In the genomic region with DNA sequence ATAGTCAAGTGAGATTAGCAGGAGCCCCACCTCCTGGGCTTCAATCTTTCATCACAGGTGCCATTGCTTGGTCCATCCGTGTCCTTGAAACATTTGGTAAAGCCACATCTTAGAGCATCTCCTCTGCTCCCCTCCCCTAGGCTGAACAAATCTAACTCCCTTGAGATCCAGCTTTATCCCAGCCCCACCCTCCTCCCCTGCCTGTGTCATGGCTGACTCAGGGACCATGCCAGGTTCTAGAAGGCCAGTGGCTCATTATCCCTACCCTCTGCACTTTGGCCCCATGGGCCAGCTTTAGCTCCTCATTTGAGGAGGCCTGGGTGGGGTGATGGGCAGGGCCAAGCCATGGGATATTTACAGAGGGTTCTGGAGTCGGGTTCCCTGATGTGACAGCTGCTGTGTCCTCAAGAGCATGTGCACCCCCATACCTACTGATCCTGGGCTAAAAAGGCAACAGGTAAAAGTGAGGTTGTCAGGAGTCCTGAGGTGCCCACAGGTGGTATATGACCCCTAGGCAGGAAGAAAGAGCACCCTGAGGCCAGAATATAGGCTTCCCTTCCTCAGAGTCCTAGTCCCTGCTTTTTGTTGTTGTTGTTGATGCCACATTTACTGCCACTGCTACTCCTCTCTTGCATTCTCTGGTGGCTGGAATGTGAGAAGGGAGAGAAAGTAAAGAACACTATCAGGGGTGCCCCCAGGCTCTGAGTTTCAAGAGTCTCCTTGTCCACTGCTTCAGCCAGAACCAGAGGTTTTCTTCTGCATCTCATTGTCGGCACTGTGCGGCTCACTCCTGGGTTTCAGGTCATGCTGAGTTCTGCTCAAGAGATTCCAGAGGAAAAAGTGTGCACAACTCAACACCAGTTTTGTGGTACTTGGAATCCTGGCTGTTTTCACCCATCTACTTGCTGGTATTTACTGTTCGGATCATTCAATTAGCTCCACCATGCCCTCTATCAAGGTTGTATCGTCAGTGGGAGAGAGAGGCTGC, we compare ENCODE assay signal across 21 cellular contexts.
DNase-seq lines count a peak whose midpoint lies in the region; ATAC-seq, FAIRE-seq and TF ChIP-seq lines count a peak whose summit lies in the region.
"Had no signal": no experiment of that assay in that cellular context is flagged by ENCODE, and none has a peak within 500 bp of the region (broad histone marks: within the 10 kb centered on the region; RNA-seq: fewer than 3 reads in every experiment).

No MANE protein-coding gene starts in this region.

- DNase-seq in activated effector memory CD4-positive, alpha-beta T cell treated with anti-CD3 and anti-CD28 coated beads, Interleukin-2, amount 50 U/mL, for 16 hours, result peak; percentile 37
- DNase-seq in activated effector memory CD4-positive, alpha-beta T cell treated with Interleukin-2 at 50 U/mL for 16 hours, result no peak
- DNase-seq in H1 (ENCODE audit: low read depth in 1 of 2, low spot score in 2 of 2), result peak in 1 of 2 experiments; percentile 41
- peak; percentile 67 for DNase-seq in mesenteric fat pad (ENCODE audit: low spot score)
- peak; percentile 77 to 81 for DNase-seq in vagina (ENCODE audit: extremely low spot score in 2 of 2)
- no peak for DNase-seq in GM12892 (ENCODE audit: insufficient read length)
- no peak for DNase-seq in chondrocyte (ENCODE audit: low spot score)
- DNase-seq: 8988T; AML-193; C1 segment of cervical spinal cord; Calu3; CD8-positive, alpha-beta memory T cell; GDM1; GM23248; NCI-H146; NCI-H524; NCI-H82; OCI-M1 had no signal

- H4K5ac ChIP-seq in H1 (ENCODE audit: insufficient read length, low read depth, low read length), result peak overlapping the region; percentile 49

- FAIRE-seq in H1 (lab: Jason Lieb, UNC) (no peak), GM12892 (lab: Jason Lieb, UNC) (no peak)
- FAIRE-seq: RCC 7860 had no signal

- peak overlapping the region; percentile 56 for H2BK12ac ChIP-seq in H1 (ENCODE audit: low read depth, low read length)

- H3K27ac Mint-ChIP-seq in chondrocyte (ENCODE audit: unreplicated experiment), result no peak overlapping the region
- H3K27ac Mint-ChIP-seq: CD8-positive, alpha-beta memory T cell; IgD-negative memory B cell had no signal

- no peaks in the 10 kb centered on the region for H3K36me3 ChIP-seq in H1 (ENCODE audit: control insufficient read depth in 2 of 4, insufficient read depth in 4 of 4, low read length in 3 of 4)
- H3K36me3 ChIP-seq in vagina, result no peaks in the 10 kb centered on the region

- no peak for TF ChIP-seq EP300 in H1 (IDR thresholded peaks at IDR 0.05; ENCODE audit: borderline replicate concordance in 1 of 2, low read depth in 2 of 2, low read length in 2 of 2)

- H3K27me3 Mint-ChIP-seq in chondrocyte (ENCODE audit: low read depth), result peaks cover 27% of the 10 kb centered on the region

- H3K4me1 Mint-ChIP-seq in chondrocyte (ENCODE audit: low read depth), result peaks cover 11% of the 10 kb centered on the region
- H3K4me1 Mint-ChIP-seq: CD8-positive, alpha-beta memory T cell; IgD-negative memory B cell had no signal

- TF ChIP-seq CTCF in H1 (IDR thresholded peaks at IDR 0.05; ENCODE audit: control extremely low read depth in 1 of 3, insufficient read depth in 1 of 3, low read depth in 1 of 3, low read length in 3 of 3), result peak in 1 of 3 experiments; percentile 17; a peak in 1 of 4 replicates
- TF ChIP-seq CTCF in vagina (IDR thresholded peaks at IDR 0.05), result no peak
- no peak for TF ChIP-seq CTCF in chondrocyte (IDR thresholded peaks at IDR 0.05)

- H3K18ac ChIP-seq in H1 (ENCODE audit: extremely low read depth, low read length), result peak overlapping the region; percentile 41

- no peaks in the 10 kb centered on the region for H3K36me3 Mint-ChIP-seq in chondrocyte (ENCODE audit: low read depth)
- H3K36me3 Mint-ChIP-seq: CD8-positive, alpha-beta memory T cell; IgD-negative memory B cell had no signal

- ATAC-seq in GM18511 (IDR thresholded peaks at IDR 0.05; ENCODE audit: unreplicated experiment), result no peak

- H3K4ac ChIP-seq in H1 (replicated peaks; ENCODE audit: insufficient read length, low read depth, low read length), result peak overlapping the region; percentile 72

- TF ChIP-seq POLR2A in H1 (IDR thresholded peaks at IDR 0.05; ENCODE audit: control extremely low read depth in 1 of 2, low read depth in 2 of 2, low read length in 2 of 2), result no peak
- no peak for TF ChIP-seq POLR2A in vagina (IDR thresholded peaks at IDR 0.05)
- no peak for TF ChIP-seq POLR2A in GM12892 (IDR thresholded peaks at IDR 0.05; ENCODE audit: low read depth, low read length)

- H3K23ac ChIP-seq in H1 (ENCODE audit: insufficient read length), result no peak overlapping the region

- no peak overlapping the region for H3K4me3 Mint-ChIP-seq in chondrocyte (ENCODE audit: unreplicated experiment)
- H3K4me3 Mint-ChIP-seq: CD8-positive, alpha-beta memory T cell; IgD-negative memory B cell had no signal

- no peaks in the 10 kb centered on the region for H3K79me1 ChIP-seq in H1 (ENCODE audit: low read depth, low read length)

- 0 out of 2 replicates have a peak overlapping the region, but pooled peaks have one; percentile 59 for H4K8ac ChIP-seq in H1 (ENCODE audit: extremely low read depth, insufficient read depth, low read length)

- H3K4me3 ChIP-seq in H1 (ENCODE audit: extremely low read depth in 1 of 4, insufficient read depth in 2 of 4, low read depth in 3 of 4, low read length in 4 of 4), result peak overlapping the region in 1 of 4 experiments; percentile 9; a peak in 1 of 8 replicates
- H3K4me3 ChIP-seq in vagina, result no peak overlapping the region
- H3K4me3 ChIP-seq: GM23248 had no signal

- TF ChIP-seq RAD21 in H1 (IDR thresholded peaks at IDR 0.05 in 1 of 2, conservative IDR thresholded peaks at IDR 0.05 in 1 of 2; ENCODE audit: low read depth in 2 of 2, low read length in 2 of 2), result no peak; a peak in 1 of 4 replicates

- H3K79me2 ChIP-seq in H1 (ENCODE audit: control insufficient read depth in 1 of 2, insufficient read depth in 2 of 2, low read length in 2 of 2), result no peaks in the 10 kb centered on the region

- no peak overlapping the region for H3K9ac ChIP-seq in H1 (replicated peaks in 1 of 4; ENCODE audit: extremely low read depth in 1 of 4, low read depth in 3 of 4, low read length in 3 of 4)
- H3K9ac ChIP-seq: GM23248 had no signal

- H2AFZ ChIP-seq in H1 (ENCODE audit: low read length), result no peak overlapping the region
- H2AFZ ChIP-seq: GM23248 had no signal

- peak overlapping the region; percentile 91 for H4K91ac ChIP-seq in H1 (replicated peaks; ENCODE audit: insufficient read length, low read length)

- peak overlapping the region; percentile 53 for H2BK20ac ChIP-seq in H1 (ENCODE audit: low read length)

- H3K4me2 ChIP-seq in H1 (ENCODE audit: insufficient read depth in 1 of 2, low read depth in 2 of 2, low read length in 2 of 2), result no peak overlapping the region

- no peaks in the 10 kb centered on the region for H3K27me3 ChIP-seq in H1 (replicated peaks in 1 of 4; ENCODE audit: control insufficient read depth in 3 of 4, extremely low read depth in 1 of 4, insufficient read depth in 3 of 4, low read length in 3 of 4)
- H3K27me3 ChIP-seq in vagina, result no peaks in the 10 kb centered on the region

- no peaks in the 10 kb centered on the region for H4K20me1 ChIP-seq in H1 (replicated peaks in 1 of 2; ENCODE audit: control insufficient read depth in 1 of 2, insufficient read depth in 2 of 2, low read length in 2 of 2)

- no peaks in the 10 kb centered on the region for H3K9me3 Mint-ChIP-seq in chondrocyte (ENCODE audit: low read depth)
- H3K9me3 Mint-ChIP-seq: CD8-positive, alpha-beta memory T cell; IgD-negative memory B cell had no signal

- POLR2A ChIA-PET in H1 (lab: Charles Lee; ENCODE audit: partially characterized antibody), result no interaction called here

- no peak overlapping the region for H3K56ac ChIP-seq in H1 (replicated peaks; ENCODE audit: insufficient read length, low read depth, low read length)

- intact Hi-C loops in vagina (cut with DNase I), result no loop called here

- H3K23me2 ChIP-seq in H1 (ENCODE audit: low read depth, low read length), result no peaks in the 10 kb centered on the region

- H3K27ac ChIP-seq in H1 (ENCODE audit: low read depth, low read length), result no peak overlapping the region; the same call in 1 of the 2 replicates
- H3K27ac ChIP-seq in vagina, result no peak overlapping the region
- H3K27ac ChIP-seq: GM23248 had no signal

- H3K14ac ChIP-seq in H1 (ENCODE audit: insufficient read length), result no peak overlapping the region

- H3K9me3 ChIP-seq in H1 (ENCODE audit: insufficient read depth in 2 of 2, low read depth in 1 of 2, low read length in 1 of 2), result no peaks in the 10 kb centered on the region
- H3K9me3 ChIP-seq in vagina, result no peaks in the 10 kb centered on the region

- CTCF ChIA-PET in H1 (lab: Charles Lee; ENCODE audit: partially characterized antibody), result interaction anchor here (0.7 to 2.0 kb wide), 4 partner anchors 30 to 543 kb away, joined by 3 to 5 read pairs (median 3); no protein-coding TSS in a partner anchor

- H2BK120ac ChIP-seq in H1 (replicated peaks; ENCODE audit: low read depth, low read length), result peak overlapping the region; percentile 95

- H3K4me1 ChIP-seq in H1 (replicated peaks in 1 of 4; ENCODE audit: control insufficient read depth in 3 of 4, insufficient read depth in 4 of 4, low read length in 3 of 4) (peaks cover 3 to 18% (median 14%) of the 10 kb centered on the region in 4 experiments; a peak in 5 of 7 replicates), vagina (no peaks in the 10 kb centered on the region)

- H2AK5ac ChIP-seq in H1 (ENCODE audit: low read depth, low read length), result peak overlapping the region; percentile 8

- peak overlapping the region; percentile 63; the same call in 1 of the 2 replicates for H2BK15ac ChIP-seq in H1 (ENCODE audit: low read length)

- WGBS in H1 (ENCODE audit: extremely low coverage in 1 of 2, insufficient coverage in 1 of 2, insufficient read length in 1 of 2, insufficient replicate concordance in 2 of 2, low coverage in 1 of 2, low lambda C conversion rate in 2 of 2, missing lambda C conversion rate in 1 of 2), 2 experiments, result 81% methylated on average over 6 of the region's 6 CpGs; no CpG with 5 or more reads in 1 of the 2 experiments

- peak overlapping the region; percentile 35; the same call in 1 of the 2 replicates for H2BK5ac ChIP-seq in H1 (ENCODE audit: low read depth, low read length)

TF ChIP-seq in H1, 55 proteins besides CTCF, POLR2A, EP300 and RAD21:
- no peak for TF ChIP-seq BCL11A (IDR thresholded peaks at IDR 0.05; ENCODE audit: low read depth in 2 of 2, low read length in 2 of 2)
- TF ChIP-seq TEAD4 (IDR thresholded peaks at IDR 0.05; ENCODE audit: low read depth, low read length), result peak; percentile 69

Comparison
In these comparisons a context has a peak if more than half of its experiments do, and no peak if none do; other contexts are left out.
1. DNase-seq: peak in activated effector memory CD4-positive, alpha-beta T cell treated with anti-CD3 and anti-CD28 coated beads, Interleukin-2, amount 50 U/mL, for 16 hours (single experiment), mesenteric fat pad (single experiment) and vagina (2 of 2); none in activated effector memory CD4-positive, alpha-beta T cell treated with Interleukin-2 at 50 U/mL for 16 hours (single experiment), GM12892 (single experiment) and chondrocyte (single experiment).